2 cellular contexts compared by ENCODE assay signal in genomic region chr19:17841371-17841809, GRCh38.
A peak's percentile ranks its signal among the peaks of the same experiment; 100 is the strongest.
TF ChIP-seq lines count a peak whose summit lies in the region.

No MANE protein-coding gene starts in this region.

TF ChIP-seq in H1, 55 proteins besides CTCF, POLR2A, EP300 and RAD21:
- TF ChIP-seq ASH2L (IDR thresholded peaks at IDR 0.05; ENCODE audit: low read length) (peak; percentile 14), SIN3A (conservative IDR thresholded peaks at IDR 0.05 in 1 of 2, IDR thresholded peaks at IDR 0.05 in 1 of 2; ENCODE audit: low read depth in 1 of 2, low read length in 2 of 2) (peak in 1 of 2 experiments; percentile 47; a peak in 1 of 4 replicates), RBBP5 (IDR thresholded peaks at IDR 0.05; ENCODE audit: borderline replicate concordance, low read depth, low read length) (no peak), E2F6 (IDR thresholded peaks at IDR 0.05) (no peak), FOSL1 (IDR thresholded peaks at IDR 0.05; ENCODE audit: insufficient read depth, low read depth, low read length) (no peak), TCF12 (IDR thresholded peaks at IDR 0.05; ENCODE audit: low read depth, low read length) (no peak), TAF1 (IDR thresholded peaks at IDR 0.05; ENCODE audit: low read depth, low read length) (0 out of 2 replicates have a peak, but pooled peaks have one; percentile 12), CREB1 (IDR thresholded peaks at IDR 0.05) (0 out of 2 replicates have a peak, but pooled peaks have one; percentile 5), CBX5 (IDR thresholded peaks at IDR 0.05; ENCODE audit: low read depth, low read length) (no peak)

TF ChIP-seq in neural cell, 6 proteins besides CTCF, POLR2A, EP300 and RAD21:
- TF ChIP-seq TAF1 (IDR thresholded peaks at IDR 0.05; ENCODE audit: low read depth) (no peak), POLR2AphosphoS5 (IDR thresholded peaks at IDR 0.05) (no peak), REST (IDR thresholded peaks at IDR 0.05; ENCODE audit: borderline replicate concordance) (no peak), SMC3 (conservative IDR thresholded peaks at IDR 0.05; ENCODE audit: poor library complexity) (no peak), EZH2 (IDR thresholded peaks at IDR 0.05; ENCODE audit: borderline replicate concordance, insufficient read depth, low read length, poor library complexity, severe bottlenecking) (no peak), MXI1 (conservative IDR thresholded peaks at IDR 0.05; ENCODE audit: poor library complexity, severe bottlenecking) (no peak)
